1 cellular context compared by ENCODE assay signal in genomic region chr20:1895674-1896496, GRCh38.
A peak's percentile ranks its signal among the peaks of the same experiment; 100 is the strongest.
TF ChIP-seq lines count a peak whose summit lies in the region.

No MANE protein-coding gene starts in this region.

TF ChIP-seq in HepG2, 621 proteins besides CTCF, POLR2A, EP300 and RAD21 (continued from another document):
- TF ChIP-seq ARID4A (CRISPR knock-in tag; IDR thresholded peaks at IDR 0.05; ENCODE audit: borderline replicate concordance) (peak; percentile 18; the same call in 1 of the 2 replicates), HNF4A (CRISPR knock-in tag; IDR thresholded peaks at IDR 0.05) (0 out of 2 replicates have a peak, but pooled peaks have one; percentile 4), ZBTB10 (CRISPR knock-in tag; IDR thresholded peaks at IDR 0.05; ENCODE audit: borderline replicate concordance) (no peak), RXRA (CRISPR knock-in tag; IDR thresholded peaks at IDR 0.05) (0 out of 2 replicates have a peak, but pooled peaks have one; percentile 37), ZNF766 (CRISPR knock-in tag; IDR thresholded peaks at IDR 0.05; ENCODE audit: borderline replicate concordance) (0 out of 2 replicates have a peak, but pooled peaks have one; percentile 26), ZNF253 (CRISPR knock-in tag; IDR thresholded peaks at IDR 0.05; ENCODE audit: borderline replicate concordance) (0 out of 2 replicates have a peak, but pooled peaks have one; percentile 32), ZBTB46 (CRISPR knock-in tag; IDR thresholded peaks at IDR 0.05; ENCODE audit: borderline replicate concordance) (no peak), SIN3A (IDR thresholded peaks at IDR 0.05; ENCODE audit: borderline replicate concordance, low read depth, low read length) (no peak), HOXD1 (CRISPR knock-in tag; IDR thresholded peaks at IDR 0.05) (no peak), NRL (CRISPR knock-in tag; IDR thresholded peaks at IDR 0.05; ENCODE audit: borderline replicate concordance) (peak; percentile 31; the same call in 1 of the 2 replicates), ZNF883 (CRISPR knock-in tag; IDR thresholded peaks at IDR 0.05; ENCODE audit: not compliant biosample characterization) (peak; percentile 50), ZBTB44 (CRISPR knock-in tag; IDR thresholded peaks at IDR 0.05) (no peak), MYPOP (CRISPR knock-in tag; IDR thresholded peaks at IDR 0.05) (no peak), ZMYM3 (CRISPR knock-in tag; IDR thresholded peaks at IDR 0.05) (peak; percentile 90), ZNF552 (CRISPR knock-in tag; IDR thresholded peaks at IDR 0.05; ENCODE audit: borderline replicate concordance) (no peak), ZSCAN25 (CRISPR knock-in tag; IDR thresholded peaks at IDR 0.05) (peak; percentile 57; the same call in 1 of the 2 replicates)
